Comparison of ENCODE assay signal across 6 cellular contexts in genomic region chr16:23508589-23509440, GRCh38. TPM values are rescaled to one million over a fixed set of nuclear protein-coding genes. Genes with fewer than 3 reads are reported as not detected.
DNase-seq lines count a peak whose midpoint lies in the region; ATAC-seq and TF ChIP-seq lines count a peak whose summit lies in the region.

No MANE protein-coding gene starts in this region.

- H3K4me1 Mint-ChIP-seq in CD4-positive, alpha-beta memory T cell, result peaks cover 41 to 78% (median 59%) of the 10 kb centered on the region in 4 donors

- no peaks in the 10 kb centered on the region for H3K9me2 ChIP-seq in OCI-LY7 (ENCODE audit: insufficient read depth, low read length)

- no peak for TF ChIP-seq POLR2A in suprapubic skin (IDR thresholded peaks at IDR 0.05)

- H3K27me3 Mint-ChIP-seq in CD4-positive, alpha-beta memory T cell, result no peaks in the 10 kb centered on the region

- H3K27me3 ChIP-seq in CD4-positive, alpha-beta memory T cell (ENCODE audit: insufficient read depth, low read length), result no peaks in the 10 kb centered on the region
- H3K27me3 ChIP-seq in suprapubic skin, result no peaks in the 10 kb centered on the region

- H3K36me3 ChIP-seq in CD4-positive, alpha-beta memory T cell (ENCODE audit: insufficient read depth, low read length), result no peaks in the 10 kb centered on the region
- peaks cover 64% of the 10 kb centered on the region for H3K36me3 ChIP-seq in OCI-LY7 (ENCODE audit: insufficient read depth, low read length)
- H3K36me3 ChIP-seq in suprapubic skin, result no peaks in the 10 kb centered on the region

- intact Hi-C loops in CD4-positive, alpha-beta memory T cell (cut with micrococcal nuclease), result no loop called here
- intact Hi-C loops in OCI-LY7 (cut with micrococcal nuclease; ENCODE audit: unreplicated experiment), result no loop called here

- peak overlapping the region; percentile 61 for H3K27ac ChIP-seq in CD4-positive, alpha-beta memory T cell (ENCODE audit: low read depth, low read length)
- peak overlapping the region; percentile 91 for H3K27ac ChIP-seq in OCI-LY7 (ENCODE audit: low read depth, low read length, poor library complexity, severe bottlenecking)
- peak overlapping the region; percentile 34 for H3K27ac ChIP-seq in suprapubic skin

- H3K4me1 ChIP-seq in CD4-positive, alpha-beta memory T cell (ENCODE audit: insufficient read depth, low read length), result peaks cover 51% of the 10 kb centered on the region
- H3K4me1 ChIP-seq in OCI-LY7 (ENCODE audit: insufficient read depth, low read length, poor library complexity, severe bottlenecking) (peaks cover 62% of the 10 kb centered on the region), suprapubic skin (peaks cover 50% of the 10 kb centered on the region)

- no TSS peak for BruUV-seq in OCI-LY7 (replicated peaks; lab: Mats Ljungman, UMichigan)

- TF ChIP-seq CTCF in OCI-LY7 (conservative IDR thresholded peaks at IDR 0.05; ENCODE audit: low read length) (no peak), fibroblast of villous mesenchyme (IDR thresholded peaks at IDR 0.05; ENCODE audit: insufficient read depth, low read depth, low read length) (no peak), suprapubic skin (IDR thresholded peaks at IDR 0.05) (no peak)

- CTCF ChIA-PET in CD4-positive, alpha-beta memory T cell (lab: Charles Lee; ENCODE audit: partially characterized antibody), result interaction anchor here (0.7 to 2.5 kb wide), 4 partner anchors 47 to 76 kb away, joined by 3 to 7 read pairs (median 5); no protein-coding TSS in a partner anchor
- CTCF ChIA-PET in OCI-LY7 (lab: Charles Lee; ENCODE audit: unreplicated experiment), result no interaction called here

- H3K9me3 Mint-ChIP-seq in CD4-positive, alpha-beta memory T cell, result no peaks in the 10 kb centered on the region

- no peaks in the 10 kb centered on the region for H3K9me3 ChIP-seq in CD4-positive, alpha-beta memory T cell (ENCODE audit: control insufficient read depth in 1 of 2, low read length in 2 of 2)
- H3K9me3 ChIP-seq in OCI-LY7 (ENCODE audit: low read length), result peaks cover 4% of the 10 kb centered on the region; the same call in 1 of the 2 replicates
- H3K9me3 ChIP-seq in suprapubic skin, result no peaks in the 10 kb centered on the region

- peak overlapping the region; percentile 90 to 97 (median 93) for H3K4me3 Mint-ChIP-seq in CD4-positive, alpha-beta memory T cell

- no peak for DNase-seq in CD4-positive, alpha-beta memory T cell
- peak; percentile 47 for DNase-seq in OCI-LY7 (ENCODE audit: low spot score)
- peak; percentile 55 for DNase-seq in fibroblast of villous mesenchyme (ENCODE audit: low read depth)
- DNase-seq in suprapubic skin (ENCODE audit: low spot score in 2 of 2), result no peak
- no peak for DNase-seq in iPS-NIHi7 (ENCODE audit: extremely low spot score)

- peaks cover 0 to 15% of the 10 kb centered on the region in 2 donors for H3K36me3 Mint-ChIP-seq in CD4-positive, alpha-beta memory T cell

- no peak for TF ChIP-seq EP300 in suprapubic skin (IDR thresholded peaks at IDR 0.05)

- peak overlapping the region; percentile 97 for H3K4me2 ChIP-seq in OCI-LY7 (ENCODE audit: low read length)

- H3K79me2 ChIP-seq in OCI-LY7 (ENCODE audit: insufficient read depth, low read depth, low read length), result peaks cover 71% of the 10 kb centered on the region

- no peak for ATAC-seq in GM18517 (IDR thresholded peaks at IDR 0.05; ENCODE audit: unreplicated experiment)

- H2AFZ ChIP-seq in OCI-LY7 (ENCODE audit: low read length), result no peak overlapping the region

- H3K4me3 ChIP-seq in CD4-positive, alpha-beta memory T cell (ENCODE audit: low read length in 2 of 2), result peak overlapping the region; percentile 48 to 63
- peak overlapping the region; percentile 99 for H3K4me3 ChIP-seq in OCI-LY7 (ENCODE audit: low read depth, low read length, poor library complexity, severe bottlenecking)
- H3K4me3 ChIP-seq in fibroblast of villous mesenchyme (ENCODE audit: low read depth, low read length), result peak overlapping the region; percentile 61
- peak overlapping the region; percentile 84 for H3K4me3 ChIP-seq in suprapubic skin

- H3K27ac Mint-ChIP-seq in CD4-positive, alpha-beta memory T cell, result peak overlapping the region; percentile 79 to 95 (median 90)

- H4K20me1 ChIP-seq in OCI-LY7 (ENCODE audit: insufficient read depth, low read length), result peaks cover 49% of the 10 kb centered on the region

- POLR2A ChIA-PET in CD4-positive, alpha-beta memory T cell (lab: Charles Lee; ENCODE audit: partially characterized antibody), result interaction anchor here (0.6 to 2.9 kb wide), 6 partner anchors 9 to 162 kb away, joined by 3 to 19 read pairs (median 4); partner anchors contain the start of genes COG7, EARS2 and UBFD1
- POLR2A ChIA-PET in OCI-LY7 (lab: Charles Lee), result interaction anchor here (0.7 to 3.2 kb wide), 9 partner anchors 10 to 1592 kb away, joined by 3 to 12 read pairs (median 3); partner anchors contain the start of genes EARS2, NDUFAB1 and UBFD1

- 20% methylated on average over 28 of the region's 28 CpGs for WGBS in suprapubic skin

RNA-seq across cellular contexts. Expression of gene GGA2, which starts 1.5 kb away (rescaled TPM):
- 100 to 1,000 TPM; 114 to 118 TPM for total RNA-seq in CD4-positive, alpha-beta memory T cell
- polyA plus RNA-seq in CD4-positive, alpha-beta memory T cell, result 10 to 100 TPM; 49.2 to 49.6 TPM
- 213 and 256 TPM in 2 replicates for total RNA-seq in OCI-LY7 (2014; rRNA removed; shearing (Covaris generic))
- 580 and 590 TPM in 2 replicates for total RNA-seq in OCI-LY7 (2022)
- 21.6 and 24.2 TPM in 2 replicates for total RNA-seq in fibroblast of villous mesenchyme
- 100 to 1,000 TPM in 1 of 4 donors, 10 to 100 TPM in 3; 44.1 to 117 (median 53.4) TPM for total RNA-seq in suprapubic skin

RNA-seq across cellular contexts. Expression of gene EARS2, which starts 48.3 kb away (rescaled TPM):
- 10 to 100 TPM; 13.6 to 16.0 TPM for total RNA-seq in CD4-positive, alpha-beta memory T cell
- 10 to 100 TPM; 11.4 to 15.6 TPM for polyA plus RNA-seq in CD4-positive, alpha-beta memory T cell
- 32.3 and 42.1 TPM in 2 replicates for total RNA-seq in OCI-LY7 (2014; rRNA removed; shearing (Covaris generic))
- total RNA-seq in OCI-LY7 (2022), result 27.8 and 38.5 TPM in 2 replicates
- 36.3 and 38.7 TPM in 2 replicates for total RNA-seq in fibroblast of villous mesenchyme
- total RNA-seq in suprapubic skin, result 10 to 100 TPM; 24.1 to 37.2 (median 36.6) TPM

RNA-seq across cellular contexts. Expression of gene UBFD1, which starts 48.7 kb away (rescaled TPM):
- 10 to 100 TPM; 41.0 to 41.2 TPM for total RNA-seq in CD4-positive, alpha-beta memory T cell
- polyA plus RNA-seq in CD4-positive, alpha-beta memory T cell, result 10 to 100 TPM; 11.9 to 15.3 TPM
- total RNA-seq in OCI-LY7 (2014; rRNA removed; shearing (Covaris generic)), result 39.1 and 42.4 TPM in 2 replicates
- total RNA-seq in OCI-LY7 (2022) (62.8 and 67.1 TPM in 2 replicates), fibroblast of villous mesenchyme (90.8 and 137 TPM in 2 replicates), suprapubic skin (10 to 100 TPM; 26.5 to 48.1 (median 39.4) TPM)

RNA-seq across cellular contexts. Expression of gene COG7, which starts 55.8 kb away (rescaled TPM):
- 10 to 100 TPM; 19.7 to 24.7 TPM for total RNA-seq in CD4-positive, alpha-beta memory T cell
- polyA plus RNA-seq in CD4-positive, alpha-beta memory T cell, result 10 to 100 TPM; 11.4 to 13.0 TPM
- total RNA-seq in OCI-LY7 (2014; rRNA removed; shearing (Covaris generic)), result 11.1 and 11.4 TPM in 2 replicates
- 21.0 TPM in 2 replicates for total RNA-seq in OCI-LY7 (2022)
- 23.5 and 29.4 TPM in 2 replicates for total RNA-seq in fibroblast of villous mesenchyme
- total RNA-seq in suprapubic skin, result 10 to 100 TPM; 16.3 to 73.7 (median 24.6) TPM

Comparison
In these comparisons a context has a peak if more than half of its experiments do, and no peak if none do; other contexts are left out.
1. DNase-seq: peak in OCI-LY7 (single experiment) and fibroblast of villous mesenchyme (single experiment); none in CD4-positive, alpha-beta memory T cell (0 of 5), suprapubic skin (0 of 2) and iPS-NIHi7 (single experiment).
2. H3K27ac ChIP-seq: peak in every context shown above with its lines; median percentile 91 in OCI-LY7; 61 in CD4-positive, alpha-beta memory T cell; 34 in suprapubic skin.
3. Peak in every context shown above with its lines, with median percentiles within 50 percentile points of each other: H3K4me3 ChIP-seq.